31 cellular contexts compared by ENCODE assay signal in genomic region chr13:105465251-105465650, GRCh38. TPM values are rescaled to one million over a fixed set of nuclear protein-coding genes. Genes with fewer than 3 reads are reported as not detected.
"Had no signal": no experiment of that assay in that cellular context is flagged by ENCODE, and none has a peak within 500 bp of the region (broad histone marks: within the 10 kb centered on the region; RNA-seq: fewer than 3 reads in every experiment).

No MANE protein-coding gene starts in this region.

- H3K4me1 ChIP-seq: gastroesophageal sphincter, right atrium auricular region, sigmoid colon, transverse colon had no signal

- H3K27ac ChIP-seq: coronary artery, esophagus muscularis mucosa, gastroesophageal sphincter, right atrium auricular region, sigmoid colon, skin epidermis, thoracic aorta, transverse colon had no signal

- DNase-seq: effector CD4-positive, alpha-beta T cell; endodermal cell; glutamatergic neuron; natural killer cell; posterior cingulate gyrus; sigmoid colon; stimulated activated CD4-positive, alpha-beta T cell treated with anti-CD3 and anti-CD28 coated beads, Interleukin-2, amount 100 ng/mL, for 24 hours; stimulated activated CD4-positive, alpha-beta T cell treated with anti-CD3 and anti-CD28 coated beads, Interleukin-4, amount 100 ng/mL, for 4 hours; stimulated activated naive B cell treated with anti-CD40 and anti-IgM and Interleukin-4, amounts not matched to agents 10 μg/mL and 1 μg/mL and 100 μg/mL, for 72 hours; stimulated activated naive CD8-positive, alpha-beta T cell treated with anti-CD3 and anti-CD28 coated beads, Interleukin-15, amount 100 ng/mL, for 72 hours; transverse colon had no signal

- H3K4me3 ChIP-seq: coronary artery, esophagus muscularis mucosa, gastroesophageal sphincter, right atrium auricular region, sigmoid colon, skin epidermis, thoracic aorta, transverse colon had no signal

- H3K36me3 ChIP-seq: esophagus muscularis mucosa, gastroesophageal sphincter, right atrium auricular region, sigmoid colon, thoracic aorta, transverse colon had no signal

- FAIRE-seq: endothelial cell of umbilical vein had no signal

- H3K27me3 ChIP-seq: esophagus muscularis mucosa, gastroesophageal sphincter, right atrium auricular region, sigmoid colon, transverse colon had no signal

- H3K9me3 ChIP-seq: esophagus muscularis mucosa, gastroesophageal sphincter, right atrium auricular region, sigmoid colon, thoracic aorta, transverse colon had no signal

RNA-seq across cellular contexts. Expression of gene DAOA, which starts 0.6 kb away (rescaled TPM):
- total RNA-seq: chondrocyte, dermis microvascular lymphatic vessel endothelial cell, endodermal cell, endothelial cell of umbilical vein, esophagus muscularis mucosa, fibroblast of villous mesenchyme, gastroesophageal sphincter, kidney epithelial cell, liver, lung microvascular endothelial cell, mucosa of gallbladder, myocyte, natural killer cell, neural crest cell, osteocyte, pulmonary artery endothelial cell, right atrium auricular region, sigmoid colon, subcutaneous adipose tissue, thoracic aorta, transverse colon, urinary bladder had no signal
- polyA plus RNA-seq: endothelial cell of umbilical vein, liver, sigmoid colon, urinary bladder had no signal
